In genomic region chr1:52053862-52054261, GRCh38 we compare ENCODE assay signal across 9 cellular contexts. TPM values are rescaled to one million over a fixed set of nuclear protein-coding genes. Genes with fewer than 3 reads are reported as not detected.
DNase-seq lines count a peak whose midpoint lies in the region; ATAC-seq and TF ChIP-seq lines count a peak whose summit lies in the region.
"Had no signal": no experiment of that assay in that cellular context is flagged by ENCODE, and none has a peak within 500 bp of the region (broad histone marks: within the 10 kb centered on the region; RNA-seq: fewer than 3 reads in every experiment).

No MANE protein-coding gene starts in this region.

- intact Hi-C loops in gastrocnemius medialis (cut with DNase I; ENCODE audit: low total_unique reads): no loop called here

- H3K9ac ChIP-seq in SK-N-SH: peak overlapping the region; percentile 87
- peak overlapping the region; percentile 90 for H3K9ac ChIP-seq in SK-N-MC (ENCODE audit: insufficient read length)
- no peak overlapping the region for H3K9ac ChIP-seq in fibroblast of lung (ENCODE audit: insufficient read depth, low read length)

- in situ Hi-C loops in gastrocnemius medialis (cut with MboI; ENCODE audit: low sequenced_read_pairs in 4 of 4): no loop called here

- TF ChIP-seq EP300 in SK-N-SH (IDR thresholded peaks at IDR 0.05; ENCODE audit: borderline replicate concordance in 1 of 2, low read depth in 1 of 2, low read length in 1 of 2): no peak

- no peak for TF ChIP-seq CTCF in SK-N-SH (IDR thresholded peaks at IDR 0.05)
- TF ChIP-seq CTCF in fibroblast of lung (conservative IDR thresholded peaks at IDR 0.05 in 1 of 2, IDR thresholded peaks at IDR 0.05 in 1 of 2; ENCODE audit: low read depth in 1 of 2, low read length in 2 of 2): no peak
- TF ChIP-seq CTCF in gastrocnemius medialis (IDR thresholded peaks at IDR 0.05 in 4 of 5, conservative IDR thresholded peaks at IDR 0.05 in 1 of 5): no peak

- H3K79me2 ChIP-seq in SK-N-SH (ENCODE audit: insufficient read depth): peaks cover 83% of the 10 kb centered on the region
- peaks cover 41% of the 10 kb centered on the region for H3K79me2 ChIP-seq in fibroblast of lung (ENCODE audit: control insufficient read depth, insufficient read depth, low read length)

- POLR2A ChIA-PET in SK-N-SH (lab: Yijun Ruan, JAX): no interaction called here

- no peaks in the 10 kb centered on the region for H3K9me3 ChIP-seq in SK-N-SH
- H3K9me3 ChIP-seq in SK-N-MC (ENCODE audit: low read depth, low read length): no peaks in the 10 kb centered on the region
- no peaks in the 10 kb centered on the region for H3K9me3 ChIP-seq in fibroblast of lung (ENCODE audit: control insufficient read depth, insufficient read depth, low read depth, low read length)
- no peaks in the 10 kb centered on the region for H3K9me3 ChIP-seq in gastrocnemius medialis

- H3K4me3 ChIP-seq in SK-N-SH (ENCODE audit: low read depth in 2 of 2, low read length in 1 of 2): peak overlapping the region; percentile 91 to 98
- peak overlapping the region; percentile 93 for H3K4me3 ChIP-seq in SK-N-MC
- H3K4me3 ChIP-seq in fibroblast of lung (replicated peaks in 1 of 4; ENCODE audit: control extremely low read depth in 1 of 4, insufficient read depth in 1 of 4, low read depth in 3 of 4, low read length in 4 of 4): peak overlapping the region; percentile 79 to 91 (median 84)
- H3K4me3 ChIP-seq in gastrocnemius medialis: peak overlapping the region in 3 of 4 donors; percentile 84 to 87 (median 87)

- DNase-seq in SK-N-SH (no peak), SK-N-MC (ENCODE audit: low read depth, low spot score) (no peak), fibroblast of lung (ENCODE audit: low read depth in 2 of 2) (no peak), gastrocnemius medialis (no peak), NCI-H82 treated with DMSO at 0.1 percent for 48 hours (lab: John Stamatoyannopoulos, UW; ENCODE audit: unreplicated experiment) (no peak), GM19238 (ENCODE audit: insufficient read length, low spot score) (no peak)
- DNase-seq: 8988T had no signal

- H3K4me2 ChIP-seq in SK-N-SH (peak overlapping the region; percentile 92), fibroblast of lung (ENCODE audit: extremely low read depth, insufficient read depth, low read length) (peak overlapping the region; percentile 97)

- no peak for TF ChIP-seq RAD21 in SK-N-SH (IDR thresholded peaks at IDR 0.05; ENCODE audit: low read length)

- H3K36me3 ChIP-seq in SK-N-SH (replicated peaks in 1 of 2; ENCODE audit: control insufficient read depth in 1 of 2, insufficient read depth in 2 of 2, low read length in 1 of 2) (peaks cover 13 to 26% of the 10 kb centered on the region in 2 experiments), SK-N-MC (ENCODE audit: insufficient read depth, low read length) (peaks cover 25% of the 10 kb centered on the region), fibroblast of lung (ENCODE audit: control insufficient read depth, insufficient read depth, low read length) (peaks cover 4% of the 10 kb centered on the region), gastrocnemius medialis (peaks cover 0 to 15% of the 10 kb centered on the region in 2 donors)

- ATAC-seq in SK-N-SH treated with all-trans-retinoic acid at 6 μM for 48 hours: no peak
- ATAC-seq in gastrocnemius medialis: no peak
- ATAC-seq in GM21447 (IDR thresholded peaks at IDR 0.05; ENCODE audit: unreplicated experiment): no peak

- no peaks in the 10 kb centered on the region for H3K9me2 ChIP-seq in SK-N-SH

- H3K4me1 ChIP-seq in SK-N-SH (ENCODE audit: control insufficient read depth in 1 of 2, insufficient read depth in 2 of 2, low read depth in 1 of 2, low read length in 1 of 2) (peaks cover 11 to 13% of the 10 kb centered on the region in 2 experiments), fibroblast of lung (ENCODE audit: control insufficient read depth, extremely low read depth, insufficient read depth, low read length) (peaks cover 8% of the 10 kb centered on the region), gastrocnemius medialis (peaks cover 28 to 29% of the 10 kb centered on the region in 2 donors)

- H3F3A ChIP-seq in SK-N-SH (replicated peaks; ENCODE audit: insufficient read depth): peaks cover 7% of the 10 kb centered on the region

- H4K20me1 ChIP-seq in SK-N-SH (ENCODE audit: insufficient read depth): peaks cover under 1% of the 10 kb centered on the region; the same call in 1 of the 2 replicates
- H4K20me1 ChIP-seq in fibroblast of lung (ENCODE audit: control insufficient read depth, extremely low read depth, insufficient read depth, low read length): no peaks in the 10 kb centered on the region

- 94% methylated on average over 1 of the region's 1 CpG for WGBS in SK-N-SH (ENCODE audit: low lambda C conversion rate)

- H3K27me3 ChIP-seq in SK-N-SH (ENCODE audit: insufficient read depth) (no peaks in the 10 kb centered on the region), fibroblast of lung (ENCODE audit: control insufficient read depth, insufficient read depth, low read length) (no peaks in the 10 kb centered on the region), gastrocnemius medialis (no peaks in the 10 kb centered on the region)

- H3K27ac ChIP-seq in SK-N-SH (ENCODE audit: low read depth in 2 of 2, low read length in 1 of 2): no peak overlapping the region
- H3K27ac ChIP-seq in SK-N-MC: no peak overlapping the region
- H3K27ac ChIP-seq in fibroblast of lung (ENCODE audit: insufficient read depth, low read length): no peak overlapping the region
- H3K27ac ChIP-seq in gastrocnemius medialis: no peak overlapping the region

- TF ChIP-seq POLR2A in gastrocnemius medialis (IDR thresholded peaks at IDR 0.05): no peak

- H2AFZ ChIP-seq in SK-N-SH (ENCODE audit: low read depth) (no peak overlapping the region), fibroblast of lung (ENCODE audit: low read length) (no peak overlapping the region)

- CTCF ChIA-PET in SK-N-SH (lab: Yijun Ruan, JAX): interaction anchor here (0.6 to 1.0 kb wide), 2 partner anchors 16 to 24 kb away, joined by 3 read pairs; no protein-coding TSS in a partner anchor

TF ChIP-seq in SK-N-SH, 30 proteins besides CTCF, POLR2A, EP300 and RAD21 (continues in another document):
- TF ChIP-seq ZBTB33 (IDR thresholded peaks at IDR 0.05; ENCODE audit: borderline replicate concordance, low read depth) (no peak), NFIC (IDR thresholded peaks at IDR 0.05; ENCODE audit: borderline replicate concordance) (no peak)

TF ChIP-seq in SK-N-SH treated with all-trans-retinoic acid at 6 μM for 48 hours, 23 proteins besides CTCF, POLR2A, EP300 and RAD21:
- TF ChIP-seq ZFP30 (CRISPR knock-in tag; IDR thresholded peaks at IDR 0.05) (no peak), ARNTL (CRISPR knock-in tag; IDR thresholded peaks at IDR 0.05; ENCODE audit: borderline replicate concordance, low read depth) (no peak), PPARA (CRISPR knock-in tag; IDR thresholded peaks at IDR 0.05; ENCODE audit: borderline replicate concordance) (no peak), PATZ1 (CRISPR knock-in tag; IDR thresholded peaks at IDR 0.05; ENCODE audit: borderline replicate concordance) (no peak), ZNF8 (CRISPR knock-in tag; IDR thresholded peaks at IDR 0.05) (no peak), BACH2 (CRISPR knock-in tag; IDR thresholded peaks at IDR 0.05; ENCODE audit: borderline replicate concordance) (no peak), ZNF70 (CRISPR knock-in tag; IDR thresholded peaks at IDR 0.05) (no peak)
TF ChIP-seq in SK-N-SH treated with all-trans-retinoic acid at 6 μM for 48 hours: peak in this region for 0.

RNA-seq across cellular contexts. Expression of gene TXNDC12, which starts 1.1 kb away (rescaled TPM):
- polyA plus RNA-seq in SK-N-SH (2012; rRNA removed) (37.2 and 42.2 TPM in 2 replicates), fibroblast of lung (30.8 and 32.4 TPM in 2 replicates)
- 49.5 and 55.8 TPM in 2 replicates for polyA plus RNA-seq in SK-N-SH (2012; cell fraction: cytosol; rRNA removed)
- 13.9 and 25.5 TPM in 2 replicates for polyA plus RNA-seq in SK-N-SH (2012; cell fraction: nucleus; rRNA removed)
- total RNA-seq in fibroblast of lung (34.5 and 34.7 TPM in 2 replicates), gastrocnemius medialis (10 to 100 TPM; 19.8 to 25.3 (median 23.3) TPM)
- 36.0 and 39.0 TPM in 2 replicates for polyA plus RNA-seq in fibroblast of lung (2012)
- 5.8 and 6.6 TPM in 2 replicates for polyA minus RNA-seq in fibroblast of lung (ENCODE audit: low replicate concordance)

RNA-seq across cellular contexts. Expression of gene BTF3L4, which starts 2.2 kb away (rescaled TPM):
- 26.1 and 40.3 TPM in 2 replicates for polyA plus RNA-seq in SK-N-SH (2012; rRNA removed)
- 48.0 and 67.3 TPM in 2 replicates for polyA plus RNA-seq in SK-N-SH (2012; cell fraction: cytosol; rRNA removed)
- 8.5 and 23.7 TPM in 2 replicates for polyA plus RNA-seq in SK-N-SH (2012; cell fraction: nucleus; rRNA removed)
- total RNA-seq in fibroblast of lung: 55.5 and 63.2 TPM in 2 replicates
- 70.0 and 73.3 TPM in 2 replicates for polyA plus RNA-seq in fibroblast of lung
- 49.5 and 51.0 TPM in 2 replicates for polyA plus RNA-seq in fibroblast of lung (2012)
- 2.1 and 4.5 TPM in 2 replicates for polyA minus RNA-seq in fibroblast of lung (ENCODE audit: low replicate concordance)
- total RNA-seq in gastrocnemius medialis: 10 to 100 TPM; 68.4 to 92.9 (median 72.4) TPM

RNA-seq across cellular contexts. Expression of gene KTI12, which starts 20.3 kb away (rescaled TPM):
- polyA plus RNA-seq in SK-N-SH (2012; rRNA removed) (13.7 and 13.9 TPM in 2 replicates), fibroblast of lung (11.8 and 14.5 TPM in 2 replicates)
- 9.9 and 10.8 TPM in 2 replicates for polyA plus RNA-seq in SK-N-SH (2012; cell fraction: cytosol; rRNA removed)
- polyA plus RNA-seq in SK-N-SH (2012; cell fraction: nucleus; rRNA removed): 12.3 and 14.0 TPM in 2 replicates
- total RNA-seq in fibroblast of lung (6.9 and 7.8 TPM in 2 replicates), gastrocnemius medialis (1 to 10 TPM; 3.4 to 5.9 (median 5.1) TPM)
- 10.7 and 15.4 TPM in 2 replicates for polyA plus RNA-seq in fibroblast of lung (2012)
- polyA minus RNA-seq in fibroblast of lung (ENCODE audit: low replicate concordance): 4.4 and 7.1 TPM in 2 replicates
